8 cellular contexts compared by ENCODE assay signal in genomic region chr10:101830322-101831168, GRCh38. TPM values are rescaled to one million over a fixed set of nuclear protein-coding genes. Genes with fewer than 3 reads are reported as not detected.
DNase-seq lines count a peak whose midpoint lies in the region; ATAC-seq, FAIRE-seq and TF ChIP-seq lines count a peak whose summit lies in the region.

No MANE protein-coding gene starts in this region.

- H3K27ac ChIP-seq in mammary epithelial cell (ENCODE audit: insufficient read depth, low read depth, low read length), result no peak overlapping the region

- H3K4me1 ChIP-seq in mammary epithelial cell (ENCODE audit: insufficient read depth, low read length), result peaks cover 14% of the 10 kb centered on the region

- peak; percentile 96 for FAIRE-seq in GM18507 (lab: Jason Lieb, UNC)

- peak overlapping the region; percentile 96 for H3K4me2 ChIP-seq in mammary epithelial cell (ENCODE audit: insufficient read depth, low read depth, low read length)

- H3K9ac ChIP-seq in mammary epithelial cell (ENCODE audit: insufficient read depth, low read length), result no peak overlapping the region

- H3K4me3 ChIP-seq in WI38 (ENCODE audit: low read depth, low read length) (peak overlapping the region; percentile 35), mammary epithelial cell (replicated peaks in 1 of 3; ENCODE audit: insufficient read depth in 1 of 3, low read depth in 2 of 3, low read length in 3 of 3) (peak overlapping the region in 2 of 3 experiments; percentile 48)

- BruUV-seq in mammary epithelial cell (replicated peaks; lab: Mats Ljungman, UMichigan), result no TSS peak

- in situ Hi-C loops in mammary epithelial cell (cut with MboI; ENCODE audit: low sequenced_read_pairs in 2 of 2), result no loop called here

- H3K9me3 ChIP-seq in mammary epithelial cell (replicated peaks; ENCODE audit: insufficient read depth, low read length), result no peaks in the 10 kb centered on the region

- no peaks in the 10 kb centered on the region for H3K27me3 ChIP-seq in mammary epithelial cell (ENCODE audit: insufficient read depth, low read length)

- peak; percentile 60 for ATAC-seq in HG02943 (IDR thresholded peaks at IDR 0.05; ENCODE audit: low read depth, unreplicated experiment)

- TF ChIP-seq CTCF in WI38 (IDR thresholded peaks at IDR 0.05; ENCODE audit: low read depth, low read length) (no peak), mammary epithelial cell (conservative IDR thresholded peaks at IDR 0.05 in 1 of 2, IDR thresholded peaks at IDR 0.05 in 1 of 2; ENCODE audit: extremely low read depth in 1 of 2, insufficient read depth in 1 of 2, low read depth in 1 of 2, low read length in 2 of 2) (no peak)

- CTCF ChIA-PET in mammary epithelial cell (lab: Charles Lee; ENCODE audit: low non-redundant PET), result no interaction called here

- no peaks in the 10 kb centered on the region for H3K36me3 ChIP-seq in mammary epithelial cell (ENCODE audit: insufficient read depth, low read length)

- intact Hi-C loops in mammary epithelial cell (cut with micrococcal nuclease), result no loop called here

- H3K79me2 ChIP-seq in mammary epithelial cell (ENCODE audit: insufficient read depth, low read length), result no peaks in the 10 kb centered on the region

- no peaks in the 10 kb centered on the region for H4K20me1 ChIP-seq in mammary epithelial cell (ENCODE audit: insufficient read depth, low read length)

- WGBS in mammary epithelial cell (ENCODE audit: low coverage, missing lambda C conversion rate), result under 1% methylated on average over 21 of the region's 56 CpGs

- DNase-seq in GM18507 (ENCODE audit: extremely low spot score, insufficient read length, low read depth) (peak; percentile 86), NCI-H2029 (lab: John Stamatoyannopoulos, UW) (peak; percentile 71), mammary epithelial cell (peak; percentile 77), islet precursor cell (peak; percentile 92), KG1 (lab: John Stamatoyannopoulos, UW) (no peak)
- peak; percentile 78 to 88 (median 82) for DNase-seq in stimulated activated CD4-positive, alpha-beta T cell treated with anti-CD3 and anti-CD28 coated beads, Interleukin-12 subunit alpha, Interleukin-12 subunit beta, amount 100 ng/mL, for 48 hours (ENCODE audit: low read depth in 2 of 3, low spot score in 1 of 3)

- peak overlapping the region; percentile 83 for H2AFZ ChIP-seq in mammary epithelial cell (ENCODE audit: low read depth, low read length)

- dilution Hi-C loops in mammary epithelial cell (cut with HindIII; ENCODE audit: low sequenced_read_pairs), result no loop called here

RNA-seq across cellular contexts. Expression of gene OGA, which starts 12.3 kb away (rescaled TPM):
- 10 to 100 TPM; 82.4 to 97.5 TPM for total RNA-seq in mammary epithelial cell
- 22.1 TPM for polyA plus RNA-seq in mammary epithelial cell
- polyA minus RNA-seq in mammary epithelial cell, result 211 TPM

RNA-seq across cellular contexts. Expression of gene KCNIP2, which starts 13.1 kb away (rescaled TPM):
- total RNA-seq in mammary epithelial cell, result 1 to 10 TPM in 1 of 2 donors, under 1 TPM in 1; 0.67 to 1.9 TPM
- 0.22 TPM for polyA plus RNA-seq in mammary epithelial cell
- 2.0 TPM for polyA minus RNA-seq in mammary epithelial cell

RNA-seq across cellular contexts. Expression of gene NPM3, which starts 47.3 kb away (rescaled TPM):
- 100 to 1,000 TPM in 1 of 2 donors, 10 to 100 TPM in 1; 99.4 to 104 TPM for total RNA-seq in mammary epithelial cell
- 132 TPM for polyA plus RNA-seq in mammary epithelial cell
- polyA minus RNA-seq in mammary epithelial cell, result 73.4 TPM

RNA-seq across cellular contexts. Expression of gene FGF8, which starts 54.6 kb away (rescaled TPM):
- total RNA-seq in mammary epithelial cell, result not detected
- not detected for polyA plus RNA-seq in mammary epithelial cell
- not detected for polyA minus RNA-seq in mammary epithelial cell
